ENCODE assay signal across 2 cellular contexts in the genomic region with DNA sequence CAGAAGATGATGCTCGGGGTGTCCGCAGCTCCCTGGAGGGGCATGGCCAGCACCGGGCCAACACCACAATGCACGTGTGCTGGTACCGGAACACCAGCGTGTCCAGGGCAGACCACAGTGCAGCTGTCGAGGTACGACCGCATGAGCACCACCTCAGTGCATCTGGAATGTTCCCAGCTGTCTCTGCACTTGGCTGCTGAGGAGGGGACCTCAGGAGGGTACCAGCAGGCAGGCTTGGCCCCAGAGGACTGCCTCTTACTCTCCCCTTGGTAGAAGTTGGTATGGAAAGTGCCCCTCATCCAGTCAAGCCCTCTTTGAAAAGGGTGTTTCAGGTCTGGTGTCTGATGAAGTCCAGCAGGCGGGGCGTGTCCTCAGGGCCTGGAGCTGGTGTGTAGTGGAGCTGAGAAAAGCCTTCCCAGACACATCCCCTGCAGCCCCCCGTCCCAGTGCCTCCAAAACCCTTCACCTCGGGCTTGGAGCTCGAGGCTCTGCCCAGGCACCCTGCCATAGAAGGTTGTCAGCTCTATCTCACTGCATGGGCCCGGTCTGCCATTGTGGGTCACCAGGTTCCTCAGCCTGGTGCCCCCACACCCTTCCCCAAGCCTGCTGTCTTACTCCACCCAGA.
TF ChIP-seq lines count a peak whose summit lies in the region.

No MANE protein-coding gene starts in this region.

TF ChIP-seq in GM12878, 131 proteins besides CTCF, POLR2A, EP300 and RAD21:
- TF ChIP-seq EZH2 (IDR thresholded peaks at IDR 0.05; ENCODE audit: borderline replicate concordance, control insufficient read depth, low read depth, low read length) = no peak
- no peak for TF ChIP-seq YBX1 (IDR thresholded peaks at IDR 0.05)
- TF ChIP-seq, protein P1, sequence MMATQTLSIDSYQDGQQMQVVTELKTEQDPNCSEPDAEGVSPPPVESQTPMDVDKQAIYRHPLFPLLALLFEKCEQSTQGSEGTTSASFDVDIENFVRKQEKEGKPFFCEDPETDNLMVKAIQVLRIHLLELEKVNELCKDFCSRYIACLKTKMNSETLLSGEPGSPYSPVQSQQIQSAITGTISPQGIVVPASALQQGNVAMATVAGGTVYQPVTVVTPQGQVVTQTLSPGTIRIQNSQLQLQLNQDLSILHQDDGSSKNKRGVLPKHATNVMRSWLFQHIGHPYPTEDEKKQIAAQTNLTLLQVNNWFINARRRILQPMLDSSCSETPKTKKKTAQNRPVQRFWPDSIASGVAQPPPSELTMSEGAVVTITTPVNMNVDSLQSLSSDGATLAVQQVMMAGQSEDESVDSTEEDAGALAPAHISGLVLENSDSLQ (IDR thresholded peaks at IDR 0.05) = no peak
- no peak for TF ChIP-seq MXI1 (IDR thresholded peaks at IDR 0.05; ENCODE audit: low read depth, low read length)
- no peak for TF ChIP-seq FOS (IDR thresholded peaks at IDR 0.05; ENCODE audit: borderline replicate concordance, extremely low read depth, insufficient read length)
- TF ChIP-seq NFIC (IDR thresholded peaks at IDR 0.05; ENCODE audit: low read depth, low read length) = no peak
- no peak for TF ChIP-seq DPF2 (IDR thresholded peaks at IDR 0.05)
- no peak for TF ChIP-seq ZNF207 (IDR thresholded peaks at IDR 0.05; ENCODE audit: borderline replicate concordance)
- TF ChIP-seq CBFB (IDR thresholded peaks at IDR 0.05; ENCODE audit: low read depth) = no peak
- TF ChIP-seq FOXK2 (IDR thresholded peaks at IDR 0.05) = no peak
- TF ChIP-seq KAT2A (conservative IDR thresholded peaks at IDR 0.05; ENCODE audit: control insufficient read depth, low read depth, low read length) = no peak

TF ChIP-seq in HepG2, 621 proteins besides CTCF, POLR2A, EP300 and RAD21 (continues in another document):
- TF ChIP-seq HMG20B (CRISPR knock-in tag; conservative IDR thresholded peaks at IDR 0.05) (no peak), SOX6 (IDR thresholded peaks at IDR 0.05) (no peak), SOX6 (CRISPR knock-in tag; IDR thresholded peaks at IDR 0.05) (no peak), STAT6 (CRISPR knock-in tag; IDR thresholded peaks at IDR 0.05; ENCODE audit: borderline replicate concordance) (no peak), ZNF788 (CRISPR knock-in tag; IDR thresholded peaks at IDR 0.05; ENCODE audit: borderline replicate concordance) (no peak), SMARCC2 (IDR thresholded peaks at IDR 0.05) (no peak), NFE2 (CRISPR knock-in tag; IDR thresholded peaks at IDR 0.05) (no peak), ZNF749 (CRISPR knock-in tag; IDR thresholded peaks at IDR 0.05; ENCODE audit: borderline replicate concordance) (no peak), AGO1 (IDR thresholded peaks at IDR 0.05; ENCODE audit: low read depth, low read length, poor library complexity, severe bottlenecking) (peak; percentile 61), AKAP8 (CRISPR knock-in tag; IDR thresholded peaks at IDR 0.05) (peak; percentile 96), ZNF468 (CRISPR knock-in tag; IDR thresholded peaks at IDR 0.05) (no peak), SNAPC2 (CRISPR knock-in tag; IDR thresholded peaks at IDR 0.05) (no peak), HNRNPUL1 (IDR thresholded peaks at IDR 0.05; ENCODE audit: low read depth, low read length) (no peak), AGO2 (optimal IDR thresholded peaks at IDR 0.05; ENCODE audit: low read depth, low read length) (peak; percentile 97), ZNF777 (CRISPR knock-in tag; IDR thresholded peaks at IDR 0.05) (no peak), MIXL1 (CRISPR knock-in tag; IDR thresholded peaks at IDR 0.05) (no peak), SNAPC5 (CRISPR knock-in tag; IDR thresholded peaks at IDR 0.05; ENCODE audit: borderline replicate concordance) (no peak), MIER3 (CRISPR knock-in tag; IDR thresholded peaks at IDR 0.05; ENCODE audit: borderline replicate concordance) (no peak), ATF2 (CRISPR knock-in tag; IDR thresholded peaks at IDR 0.05) (no peak), POGZ (CRISPR knock-in tag; IDR thresholded peaks at IDR 0.05) (no peak), ZNF816 (CRISPR knock-in tag; IDR thresholded peaks at IDR 0.05; ENCODE audit: borderline replicate concordance) (no peak), ZSCAN21 (CRISPR knock-in tag; IDR thresholded peaks at IDR 0.05; ENCODE audit: borderline replicate concordance) (no peak), FOXK1 (CRISPR knock-in tag; IDR thresholded peaks at IDR 0.05; ENCODE audit: borderline replicate concordance, low read depth) (no peak), EEA1 (CRISPR knock-in tag; IDR thresholded peaks at IDR 0.05; ENCODE audit: borderline replicate concordance) (0 out of 2 replicates have a peak, but pooled peaks have one; percentile 62), ZBTB38 (CRISPR knock-in tag; IDR thresholded peaks at IDR 0.05) (no peak), ESRRA (CRISPR knock-in tag; IDR thresholded peaks at IDR 0.05; ENCODE audit: low read depth) (no peak), RNF2 (conservative IDR thresholded peaks at IDR 0.05; ENCODE audit: low read depth) (no peak), ZNF256 (CRISPR knock-in tag; conservative IDR thresholded peaks at IDR 0.05) (no peak), ZNF24 (IDR thresholded peaks at IDR 0.05) (no peak)
- TF ChIP-seq, protein P2, sequence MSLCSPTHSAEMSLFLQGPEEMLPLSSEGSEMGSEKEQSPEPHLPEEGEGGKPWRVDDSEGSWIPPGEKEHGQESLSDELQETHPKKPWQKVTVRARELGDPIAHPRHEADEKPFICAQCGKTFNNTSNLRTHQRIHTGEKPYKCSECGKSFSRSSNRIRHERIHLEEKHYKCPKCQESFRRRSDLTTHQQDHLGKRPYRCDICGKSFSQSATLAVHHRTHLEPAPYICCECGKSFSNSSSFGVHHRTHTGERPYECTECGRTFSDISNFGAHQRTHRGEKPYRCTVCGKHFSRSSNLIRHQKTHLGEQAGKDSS (CRISPR knock-in tag; IDR thresholded peaks at IDR 0.05; ENCODE audit: borderline replicate concordance, low read depth) = no peak
- TF ChIP-seq, protein P3, sequence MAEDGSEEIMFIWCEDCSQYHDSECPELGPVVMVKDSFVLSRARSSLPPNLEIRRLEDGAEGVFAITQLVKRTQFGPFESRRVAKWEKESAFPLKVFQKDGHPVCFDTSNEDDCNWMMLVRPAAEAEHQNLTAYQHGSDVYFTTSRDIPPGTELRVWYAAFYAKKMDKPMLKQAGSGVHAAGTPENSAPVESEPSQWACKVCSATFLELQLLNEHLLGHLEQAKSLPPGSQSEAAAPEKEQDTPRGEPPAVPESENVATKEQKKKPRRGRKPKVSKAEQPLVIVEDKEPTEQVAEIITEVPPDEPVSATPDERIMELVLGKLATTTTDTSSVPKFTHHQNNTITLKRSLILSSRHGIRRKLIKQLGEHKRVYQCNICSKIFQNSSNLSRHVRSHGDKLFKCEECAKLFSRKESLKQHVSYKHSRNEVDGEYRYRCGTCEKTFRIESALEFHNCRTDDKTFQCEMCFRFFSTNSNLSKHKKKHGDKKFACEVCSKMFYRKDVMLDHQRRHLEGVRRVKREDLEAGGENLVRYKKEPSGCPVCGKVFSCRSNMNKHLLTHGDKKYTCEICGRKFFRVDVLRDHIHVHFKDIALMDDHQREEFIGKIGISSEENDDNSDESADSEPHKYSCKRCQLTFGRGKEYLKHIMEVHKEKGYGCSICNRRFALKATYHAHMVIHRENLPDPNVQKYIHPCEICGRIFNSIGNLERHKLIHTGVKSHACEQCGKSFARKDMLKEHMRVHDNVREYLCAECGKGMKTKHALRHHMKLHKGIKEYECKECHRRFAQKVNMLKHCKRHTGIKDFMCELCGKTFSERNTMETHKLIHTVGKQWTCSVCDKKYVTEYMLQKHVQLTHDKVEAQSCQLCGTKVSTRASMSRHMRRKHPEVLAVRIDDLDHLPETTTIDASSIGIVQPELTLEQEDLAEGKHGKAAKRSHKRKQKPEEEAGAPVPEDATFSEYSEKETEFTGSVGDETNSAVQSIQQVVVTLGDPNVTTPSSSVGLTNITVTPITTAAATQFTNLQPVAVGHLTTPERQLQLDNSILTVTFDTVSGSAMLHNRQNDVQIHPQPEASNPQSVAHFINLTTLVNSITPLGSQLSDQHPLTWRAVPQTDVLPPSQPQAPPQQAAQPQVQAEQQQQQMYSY (CRISPR knock-in tag; IDR thresholded peaks at IDR 0.05) = no peak
- TF ChIP-seq, protein P4, sequence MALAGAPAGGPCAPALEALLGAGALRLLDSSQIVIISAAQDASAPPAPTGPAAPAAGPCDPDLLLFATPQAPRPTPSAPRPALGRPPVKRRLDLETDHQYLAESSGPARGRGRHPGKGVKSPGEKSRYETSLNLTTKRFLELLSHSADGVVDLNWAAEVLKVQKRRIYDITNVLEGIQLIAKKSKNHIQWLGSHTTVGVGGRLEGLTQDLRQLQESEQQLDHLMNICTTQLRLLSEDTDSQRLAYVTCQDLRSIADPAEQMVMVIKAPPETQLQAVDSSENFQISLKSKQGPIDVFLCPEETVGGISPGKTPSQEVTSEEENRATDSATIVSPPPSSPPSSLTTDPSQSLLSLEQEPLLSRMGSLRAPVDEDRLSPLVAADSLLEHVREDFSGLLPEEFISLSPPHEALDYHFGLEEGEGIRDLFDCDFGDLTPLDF (CRISPR knock-in tag; IDR thresholded peaks at IDR 0.05) = no peak
- TF ChIP-seq, protein P5, sequence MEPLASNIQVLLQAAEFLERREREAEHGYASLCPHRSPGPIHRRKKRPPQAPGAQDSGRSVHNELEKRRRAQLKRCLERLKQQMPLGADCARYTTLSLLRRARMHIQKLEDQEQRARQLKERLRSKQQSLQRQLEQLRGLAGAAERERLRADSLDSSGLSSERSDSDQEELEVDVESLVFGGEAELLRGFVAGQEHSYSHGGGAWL (CRISPR knock-in tag; IDR thresholded peaks at IDR 0.05) = 0 out of 2 replicates have a peak, but pooled peaks have one; percentile 39
- TF ChIP-seq, protein P6, sequence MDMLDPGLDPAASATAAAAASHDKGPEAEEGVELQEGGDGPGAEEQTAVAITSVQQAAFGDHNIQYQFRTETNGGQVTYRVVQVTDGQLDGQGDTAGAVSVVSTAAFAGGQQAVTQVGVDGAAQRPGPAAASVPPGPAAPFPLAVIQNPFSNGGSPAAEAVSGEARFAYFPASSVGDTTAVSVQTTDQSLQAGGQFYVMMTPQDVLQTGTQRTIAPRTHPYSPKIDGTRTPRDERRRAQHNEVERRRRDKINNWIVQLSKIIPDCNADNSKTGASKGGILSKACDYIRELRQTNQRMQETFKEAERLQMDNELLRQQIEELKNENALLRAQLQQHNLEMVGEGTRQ (IDR thresholded peaks at IDR 0.05; ENCODE audit: low read depth, low read length) = no peak
- TF ChIP-seq, protein P6 (CRISPR knock-in tag; IDR thresholded peaks at IDR 0.05; ENCODE audit: borderline replicate concordance) = no peak
- TF ChIP-seq, protein P7, sequence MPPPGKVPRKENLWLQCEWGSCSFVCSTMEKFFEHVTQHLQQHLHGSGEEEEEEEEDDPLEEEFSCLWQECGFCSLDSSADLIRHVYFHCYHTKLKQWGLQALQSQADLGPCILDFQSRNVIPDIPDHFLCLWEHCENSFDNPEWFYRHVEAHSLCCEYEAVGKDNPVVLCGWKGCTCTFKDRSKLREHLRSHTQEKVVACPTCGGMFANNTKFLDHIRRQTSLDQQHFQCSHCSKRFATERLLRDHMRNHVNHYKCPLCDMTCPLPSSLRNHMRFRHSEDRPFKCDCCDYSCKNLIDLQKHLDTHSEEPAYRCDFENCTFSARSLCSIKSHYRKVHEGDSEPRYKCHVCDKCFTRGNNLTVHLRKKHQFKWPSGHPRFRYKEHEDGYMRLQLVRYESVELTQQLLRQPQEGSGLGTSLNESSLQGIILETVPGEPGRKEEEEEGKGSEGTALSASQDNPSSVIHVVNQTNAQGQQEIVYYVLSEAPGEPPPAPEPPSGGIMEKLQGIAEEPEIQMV (CRISPR knock-in tag; IDR thresholded peaks at IDR 0.05; ENCODE audit: low read depth) = no peak
- TF ChIP-seq, protein P8, sequence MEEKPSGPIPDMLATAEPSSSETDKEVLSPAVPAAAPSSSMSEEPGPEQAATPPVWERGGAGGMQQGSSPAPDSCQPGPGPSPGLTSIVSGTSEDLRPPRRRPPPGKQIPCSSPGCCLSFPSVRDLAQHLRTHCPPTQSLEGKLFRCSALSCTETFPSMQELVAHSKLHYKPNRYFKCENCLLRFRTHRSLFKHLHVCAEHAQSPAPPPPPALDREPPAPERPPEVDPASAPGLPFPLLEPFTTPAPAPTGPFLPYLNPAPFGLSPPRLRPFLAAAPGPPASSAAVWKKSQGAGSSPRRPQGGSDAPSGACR (CRISPR knock-in tag; IDR thresholded peaks at IDR 0.05) = no peak
